ENCODE assay signal across 18 cellular contexts in the genomic region with DNA sequence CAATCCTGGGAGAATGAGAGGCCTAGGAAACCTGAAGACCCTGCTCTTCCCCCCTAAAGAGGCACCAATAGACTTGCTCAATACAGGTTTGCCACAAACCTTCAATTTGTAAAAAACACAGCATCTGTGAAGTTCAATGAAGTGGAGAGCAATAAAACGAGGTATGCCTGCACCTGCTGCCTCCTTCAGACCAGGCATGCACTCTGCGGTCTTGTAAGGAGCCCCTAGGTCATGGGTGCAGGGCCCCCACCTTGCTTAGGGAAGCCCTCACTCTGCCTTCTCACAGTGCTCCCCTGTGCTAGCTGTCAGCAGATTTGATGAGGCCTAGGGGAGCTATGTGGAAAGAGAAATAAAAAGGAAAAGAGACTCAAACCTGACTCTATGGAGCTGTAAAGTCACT.
"Had no signal": no experiment of that assay in that cellular context is flagged by ENCODE, and none has a peak within 500 bp of the region (broad histone marks: within the 10 kb centered on the region; RNA-seq: fewer than 3 reads in every experiment).

No MANE protein-coding gene starts in this region.

- ATAC-seq: activated CD8-positive, alpha-beta memory T cell treated with anti-CD3 and anti-CD28 coated beads, Interleukin-2, amount 10 ng/mL, durations not matched to agents 7 days and 5 days; left colon; stimulated activated effector memory CD8-positive, alpha-beta T cell treated with anti-CD3 and anti-CD28 coated beads, Interleukin-12 subunit alpha, Interleukin-12 subunit beta, amount 100 ng/mL, for 72 hours had no signal

- H3K27ac Mint-ChIP-seq: activated CD8-positive, alpha-beta memory T cell treated with anti-CD3 and anti-CD28 coated beads, Interleukin-2, amount 10 ng/mL, durations not matched to agents 7 days and 5 days; activated naive CD4-positive, alpha-beta T cell treated with anti-CD3 and anti-CD28 coated beads, Interleukin-2, amount 10 ng/mL, durations not matched to agents 7 days and 5 days; activated T-helper 2 cell treated with anti-CD3 and anti-CD28 coated beads, Interferon-gamma antibody, Interleukin-2, Interleukin-4, amounts not matched to agents 10 μg/mL and 5 μg/mL and 100 μg/mL, durations not matched to agents 14 hours and 24 hours and 36 hours; stimulated activated effector memory CD8-positive, alpha-beta T cell treated with anti-CD3 and anti-CD28 coated beads, Interleukin-12 subunit alpha, Interleukin-12 subunit beta, amount 100 ng/mL, for 72 hours had no signal

- H3K36me3 Mint-ChIP-seq: activated naive CD4-positive, alpha-beta T cell treated with anti-CD3 and anti-CD28 coated beads, Interleukin-2, amount 10 ng/mL, durations not matched to agents 7 days and 5 days; stimulated activated effector memory CD8-positive, alpha-beta T cell treated with anti-CD3 and anti-CD28 coated beads, Interleukin-12 subunit alpha, Interleukin-12 subunit beta, amount 100 ng/mL, for 72 hours had no signal

- H3K36me3 ChIP-seq: adrenal gland, colonic mucosa, ovary, thoracic aorta had no signal

- FAIRE-seq: islet of Langerhans had no signal

- H3K4me1 Mint-ChIP-seq: activated CD8-positive, alpha-beta memory T cell treated with anti-CD3 and anti-CD28 coated beads, Interleukin-2, amount 10 ng/mL, durations not matched to agents 7 days and 5 days; activated naive CD4-positive, alpha-beta T cell treated with anti-CD3 and anti-CD28 coated beads, Interleukin-2, amount 10 ng/mL, durations not matched to agents 7 days and 5 days; neural crest cell; stimulated activated effector memory CD8-positive, alpha-beta T cell treated with anti-CD3 and anti-CD28 coated beads, Interleukin-12 subunit alpha, Interleukin-12 subunit beta, amount 100 ng/mL, for 72 hours had no signal

- H3K9me3 Mint-ChIP-seq: activated naive CD4-positive, alpha-beta T cell treated with anti-CD3 and anti-CD28 coated beads, Interleukin-2, amount 10 ng/mL, durations not matched to agents 7 days and 5 days; activated T-helper 2 cell treated with anti-CD3 and anti-CD28 coated beads, Interferon-gamma antibody, Interleukin-2, Interleukin-4, amounts not matched to agents 10 μg/mL and 5 μg/mL and 100 μg/mL, durations not matched to agents 14 hours and 24 hours and 36 hours; stimulated activated effector memory CD8-positive, alpha-beta T cell treated with anti-CD3 and anti-CD28 coated beads, Interleukin-12 subunit alpha, Interleukin-12 subunit beta, amount 100 ng/mL, for 72 hours had no signal

- H3K9me3 ChIP-seq: adrenal gland, colonic mucosa, ovary, thoracic aorta had no signal

- H3K27ac ChIP-seq: adrenal gland, colonic mucosa, ovary, thoracic aorta had no signal

- DNase-seq: activated CD4-positive, CD25-positive, alpha-beta regulatory T cell treated with anti-CD3 and anti-CD28 coated beads, Interleukin-2, amount 50 U/mL, for 72 hours; activated CD8-positive, alpha-beta memory T cell treated with anti-CD3 and anti-CD28 coated beads, Interleukin-2, amount 10 ng/mL, durations not matched to agents 7 days and 5 days; activated naive CD4-positive, alpha-beta T cell treated with anti-CD3 and anti-CD28 coated beads, Interleukin-2, amount 10 ng/mL, durations not matched to agents 7 days and 5 days; activated T-cell treated with anti-CD3 and anti-CD28 coated beads, Interleukin-2, amount 50 U/mL, for 1 hour; adrenal gland; colonic mucosa; left colon; midbrain; ovary; stimulated activated CD4-positive, alpha-beta T cell treated with anti-CD3 and anti-CD28 coated beads, Interleukin-12 subunit alpha, Interleukin-12 subunit beta, amount 100 ng/mL, for 4 hours; stimulated activated CD4-positive, alpha-beta T cell treated with anti-CD3 and anti-CD28 coated beads, Interleukin-2, amount 100 ng/mL, for 24 hours; T-helper 9 cell had no signal

- H3K27me3 ChIP-seq: adrenal gland, colonic mucosa, ovary had no signal

- H3K4me3 ChIP-seq: adrenal gland, colonic mucosa, lung, ovary, thoracic aorta had no signal

- H3K4me3 Mint-ChIP-seq: activated CD8-positive, alpha-beta memory T cell treated with anti-CD3 and anti-CD28 coated beads, Interleukin-2, amount 10 ng/mL, durations not matched to agents 7 days and 5 days; activated naive CD4-positive, alpha-beta T cell treated with anti-CD3 and anti-CD28 coated beads, Interleukin-2, amount 10 ng/mL, durations not matched to agents 7 days and 5 days; neural crest cell; stimulated activated effector memory CD8-positive, alpha-beta T cell treated with anti-CD3 and anti-CD28 coated beads, Interleukin-12 subunit alpha, Interleukin-12 subunit beta, amount 100 ng/mL, for 72 hours had no signal

- H3K4me1 ChIP-seq: adrenal gland, colonic mucosa had no signal
